In the genomic region with DNA sequence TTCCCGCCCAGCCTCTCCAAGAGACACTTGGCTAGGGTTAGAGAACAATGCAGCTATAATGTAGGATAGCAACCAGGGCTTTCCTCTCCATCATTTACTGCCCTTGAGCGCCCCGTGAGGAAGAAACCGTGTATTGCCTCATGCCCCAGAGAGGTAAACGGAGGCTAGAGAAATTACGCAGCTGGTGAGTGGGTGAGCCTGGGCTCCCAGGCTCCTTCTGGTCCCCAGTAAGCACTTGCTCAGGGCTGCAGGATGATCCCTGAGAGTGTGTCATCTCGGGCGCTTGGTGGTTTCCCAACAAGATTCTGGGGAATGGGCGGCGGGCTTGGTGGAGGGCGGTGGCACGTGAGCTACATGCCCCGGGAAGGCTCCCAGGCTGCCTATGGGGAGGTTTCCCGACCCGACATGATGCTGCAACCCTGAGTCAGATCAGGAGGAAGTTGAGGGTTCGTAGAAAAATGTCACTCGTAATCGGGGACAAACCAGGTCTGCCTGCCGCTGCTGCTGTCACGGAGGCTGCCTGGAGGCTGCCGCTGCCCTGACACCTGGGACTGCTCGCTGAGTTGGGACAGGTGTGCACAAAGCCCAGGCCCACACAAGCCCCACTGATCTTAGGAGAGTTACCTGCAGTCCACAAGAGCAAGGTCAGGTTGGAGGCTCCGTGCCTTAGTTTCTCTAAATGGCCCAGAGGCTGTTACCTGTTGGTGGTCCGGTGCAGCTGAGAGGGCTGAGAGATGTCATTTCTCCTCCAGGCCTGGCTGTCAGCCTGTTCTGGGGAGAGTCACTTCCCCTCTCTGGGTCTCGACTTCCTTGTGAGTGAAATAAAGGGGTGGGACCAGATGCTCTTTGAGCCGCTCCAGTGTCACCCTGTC, we compare ENCODE assay signal across 9 cellular contexts. TPM values are rescaled to one million over a fixed set of nuclear protein-coding genes. Genes with fewer than 3 reads are reported as not detected.
DNase-seq lines count a peak whose midpoint lies in the region; ATAC-seq and TF ChIP-seq lines count a peak whose summit lies in the region.
"Had no signal": no experiment of that assay in that cellular context is flagged by ENCODE, and none has a peak within 500 bp of the region (broad histone marks: within the 10 kb centered on the region; RNA-seq: fewer than 3 reads in every experiment).

A gene with protein sequence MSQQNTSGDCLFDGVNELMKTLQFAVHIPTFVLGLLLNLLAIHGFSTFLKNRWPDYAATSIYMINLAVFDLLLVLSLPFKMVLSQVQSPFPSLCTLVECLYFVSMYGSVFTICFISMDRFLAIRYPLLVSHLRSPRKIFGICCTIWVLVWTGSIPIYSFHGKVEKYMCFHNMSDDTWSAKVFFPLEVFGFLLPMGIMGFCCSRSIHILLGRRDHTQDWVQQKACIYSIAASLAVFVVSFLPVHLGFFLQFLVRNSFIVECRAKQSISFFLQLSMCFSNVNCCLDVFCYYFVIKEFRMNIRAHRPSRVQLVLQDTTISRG (minus strand): TSS at position 773 of the 872 bp plus-strand sequence. CDS start 14,280 bp downstream, outside the sequence.

- no peak for TF ChIP-seq EP300 in SK-N-SH (IDR thresholded peaks at IDR 0.05; ENCODE audit: borderline replicate concordance in 1 of 2, low read depth in 1 of 2, low read length in 1 of 2)

- ATAC-seq in SK-N-SH treated with all-trans-retinoic acid at 6 μM for 48 hours (no peak; the same call in 2 of the 3 replicates), HG02885 (IDR thresholded peaks at IDR 0.05; ENCODE audit: poor library complexity, unreplicated experiment) (peak; percentile 42), GM18861 (IDR thresholded peaks at IDR 0.05; ENCODE audit: unreplicated experiment) (no peak)

- DNase-seq in SK-N-SH, result no peak
- peak; percentile 70 for DNase-seq in SK-MEL-5 (ENCODE audit: low read depth, low spot score)
- DNase-seq in astrocyte of the spinal cord (ENCODE audit: low read depth, low spot score), result no peak
- DNase-seq in pons (ENCODE audit: low spot score), result peak; percentile 30
- no peak for DNase-seq in G401 (ENCODE audit: low spot score)

- TF ChIP-seq RAD21 in SK-N-SH (IDR thresholded peaks at IDR 0.05; ENCODE audit: low read length), result 0 out of 2 replicates have a peak, but pooled peaks have one; percentile 14

- no peaks in the 10 kb centered on the region for H3K9me2 ChIP-seq in SK-N-SH

- POLR2A ChIA-PET in SK-N-SH (lab: Yijun Ruan, JAX), result no interaction called here

- H2AFZ ChIP-seq in SK-N-SH (ENCODE audit: low read depth), result no peak within 1 kb of the TSS

- in situ Hi-C loops in SK-MEL-5 (cut with HindIII; ENCODE audit: low pct_unique_long_range_greater_than_20kb, low sequenced_read_pairs), result no loop called here
- in situ Hi-C loops in astrocyte of the spinal cord (cut with HindIII; ENCODE audit: low sequenced_read_pairs), result no loop called here
- in situ Hi-C loops in G401 (cut with HindIII; ENCODE audit: low sequenced_read_pairs), result no loop called here

- WGBS in SK-N-SH (ENCODE audit: low lambda C conversion rate), result 53% methylated on average over 14 of the region's 26 CpGs

- CTCF ChIA-PET in SK-N-SH (lab: Yijun Ruan, JAX), result interaction anchor here (0.6 to 2.4 kb wide), 5 partner anchors 11 to 126 kb away, joined by 3 to 14 read pairs (median 3); no protein-coding TSS in a partner anchor

- no peaks in the 10 kb centered on the region for H3K36me3 ChIP-seq in SK-N-SH (replicated peaks in 1 of 2; ENCODE audit: control insufficient read depth in 1 of 2, insufficient read depth in 2 of 2, low read length in 1 of 2)

- no peaks in the 10 kb centered on the region for H3F3A ChIP-seq in SK-N-SH (replicated peaks; ENCODE audit: insufficient read depth)

- no peaks in the 10 kb centered on the region for H3K4me1 ChIP-seq in SK-N-SH (ENCODE audit: control insufficient read depth in 1 of 2, insufficient read depth in 2 of 2, low read depth in 1 of 2, low read length in 1 of 2)

- H3K4me2 ChIP-seq in SK-N-SH, result no peak within 1 kb of the TSS

- H3K4me3 ChIP-seq in SK-N-SH (ENCODE audit: low read depth in 2 of 2, low read length in 1 of 2), result no peak within 1 kb of the TSS
- H3K4me3 ChIP-seq in astrocyte of the spinal cord (ENCODE audit: low read depth, low read length), result no peak within 1 kb of the TSS

- TF ChIP-seq CTCF in SK-N-SH (IDR thresholded peaks at IDR 0.05) (0 out of 2 replicates have a peak, but pooled peaks have one; percentile 12), astrocyte of the spinal cord (IDR thresholded peaks at IDR 0.05; ENCODE audit: low read depth, low read length) (peak; percentile 21)

- no peak within 1 kb of the TSS for H3K27ac ChIP-seq in SK-N-SH (ENCODE audit: low read depth in 2 of 2, low read length in 1 of 2)

- H3K9me3 ChIP-seq in SK-N-SH, result no peaks in the 10 kb centered on the region

- H3K79me2 ChIP-seq in SK-N-SH (ENCODE audit: insufficient read depth), result no peaks in the 10 kb centered on the region

- no peaks in the 10 kb centered on the region for H4K20me1 ChIP-seq in SK-N-SH (ENCODE audit: insufficient read depth)

- H3K9ac ChIP-seq in SK-N-SH, result no peak within 1 kb of the TSS

- H3K27me3 ChIP-seq in SK-N-SH (ENCODE audit: insufficient read depth), result no peaks in the 10 kb centered on the region; the same call in none of the 2 replicates

TF ChIP-seq in SK-N-SH, 30 proteins besides CTCF, POLR2A, EP300 and RAD21 (continues in another document):
- TF ChIP-seq NRF1 (IDR thresholded peaks at IDR 0.05; ENCODE audit: low read depth, low read length) (no peak), POLR2AphosphoS5 (IDR thresholded peaks at IDR 0.05; ENCODE audit: low read depth, low read length) (no peak), MXI1 (IDR thresholded peaks at IDR 0.05; ENCODE audit: low read depth, low read length) (no peak), FOXM1 (IDR thresholded peaks at IDR 0.05; ENCODE audit: low read depth) (no peak), ELF1 (IDR thresholded peaks at IDR 0.05) (no peak)
- TF ChIP-seq, protein P1, sequence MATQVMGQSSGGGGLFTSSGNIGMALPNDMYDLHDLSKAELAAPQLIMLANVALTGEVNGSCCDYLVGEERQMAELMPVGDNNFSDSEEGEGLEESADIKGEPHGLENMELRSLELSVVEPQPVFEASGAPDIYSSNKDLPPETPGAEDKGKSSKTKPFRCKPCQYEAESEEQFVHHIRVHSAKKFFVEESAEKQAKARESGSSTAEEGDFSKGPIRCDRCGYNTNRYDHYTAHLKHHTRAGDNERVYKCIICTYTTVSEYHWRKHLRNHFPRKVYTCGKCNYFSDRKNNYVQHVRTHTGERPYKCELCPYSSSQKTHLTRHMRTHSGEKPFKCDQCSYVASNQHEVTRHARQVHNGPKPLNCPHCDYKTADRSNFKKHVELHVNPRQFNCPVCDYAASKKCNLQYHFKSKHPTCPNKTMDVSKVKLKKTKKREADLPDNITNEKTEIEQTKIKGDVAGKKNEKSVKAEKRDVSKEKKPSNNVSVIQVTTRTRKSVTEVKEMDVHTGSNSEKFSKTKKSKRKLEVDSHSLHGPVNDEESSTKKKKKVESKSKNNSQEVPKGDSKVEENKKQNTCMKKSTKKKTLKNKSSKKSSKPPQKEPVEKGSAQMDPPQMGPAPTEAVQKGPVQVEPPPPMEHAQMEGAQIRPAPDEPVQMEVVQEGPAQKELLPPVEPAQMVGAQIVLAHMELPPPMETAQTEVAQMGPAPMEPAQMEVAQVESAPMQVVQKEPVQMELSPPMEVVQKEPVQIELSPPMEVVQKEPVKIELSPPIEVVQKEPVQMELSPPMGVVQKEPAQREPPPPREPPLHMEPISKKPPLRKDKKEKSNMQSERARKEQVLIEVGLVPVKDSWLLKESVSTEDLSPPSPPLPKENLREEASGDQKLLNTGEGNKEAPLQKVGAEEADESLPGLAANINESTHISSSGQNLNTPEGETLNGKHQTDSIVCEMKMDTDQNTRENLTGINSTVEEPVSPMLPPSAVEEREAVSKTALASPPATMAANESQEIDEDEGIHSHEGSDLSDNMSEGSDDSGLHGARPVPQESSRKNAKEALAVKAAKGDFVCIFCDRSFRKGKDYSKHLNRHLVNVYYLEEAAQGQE (IDR thresholded peaks at IDR 0.05; ENCODE audit: low read depth, low read length), result no peak

TF ChIP-seq in SK-N-SH treated with all-trans-retinoic acid at 6 μM for 48 hours, 23 proteins besides CTCF, POLR2A, EP300 and RAD21 (continues in another document):
- TF ChIP-seq ESRRG (CRISPR knock-in tag; IDR thresholded peaks at IDR 0.05) (no peak), PPARA (CRISPR knock-in tag; IDR thresholded peaks at IDR 0.05; ENCODE audit: borderline replicate concordance) (no peak), CSDC2 (CRISPR knock-in tag; IDR thresholded peaks at IDR 0.05) (no peak)
- TF ChIP-seq, protein P2, sequence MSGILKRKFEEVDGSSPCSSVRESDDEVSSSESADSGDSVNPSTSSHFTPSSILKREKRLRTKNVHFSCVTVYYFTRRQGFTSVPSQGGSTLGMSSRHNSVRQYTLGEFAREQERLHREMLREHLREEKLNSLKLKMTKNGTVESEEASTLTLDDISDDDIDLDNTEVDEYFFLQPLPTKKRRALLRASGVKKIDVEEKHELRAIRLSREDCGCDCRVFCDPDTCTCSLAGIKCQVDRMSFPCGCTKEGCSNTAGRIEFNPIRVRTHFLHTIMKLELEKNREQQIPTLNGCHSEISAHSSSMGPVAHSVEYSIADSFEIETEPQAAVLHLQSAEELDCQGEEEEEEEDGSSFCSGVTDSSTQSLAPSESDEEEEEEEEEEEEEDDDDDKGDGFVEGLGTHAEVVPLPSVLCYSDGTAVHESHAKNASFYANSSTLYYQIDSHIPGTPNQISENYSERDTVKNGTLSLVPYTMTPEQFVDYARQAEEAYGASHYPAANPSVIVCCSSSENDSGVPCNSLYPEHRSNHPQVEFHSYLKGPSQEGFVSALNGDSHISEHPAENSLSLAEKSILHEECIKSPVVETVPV (CRISPR knock-in tag; IDR thresholded peaks at IDR 0.05), result no peak

RNA-seq across cellular contexts. Expression of the gene that starts here (rescaled TPM):
- not detected in 2 replicates for polyA plus RNA-seq in SK-N-SH (2012; rRNA removed)
- not detected in 2 replicates for polyA plus RNA-seq in SK-N-SH (2012; cell fraction: cytosol; rRNA removed)
- polyA plus RNA-seq in SK-N-SH (2012; cell fraction: nucleus; rRNA removed), result 0.02 and 0.04 TPM in 2 replicates
- 0.13 TPM in 2 replicates for total RNA-seq in SK-MEL-5 (2014; rRNA removed; shearing (Covaris generic))
- polyA plus RNA-seq in SK-MEL-5 (2015; cell fraction: cytosol; rRNA removed), result 0.41 and 0.58 TPM in 2 replicates
- 0.39 and 0.92 TPM in 2 replicates for polyA plus RNA-seq in SK-MEL-5 (2015; cell fraction: nucleus; rRNA removed)
- total RNA-seq in G401 (2014; rRNA removed; shearing (Covaris generic)), result not detected in 2 replicates
- total RNA-seq: astrocyte had no signal

Comparison
In these comparisons a context has a peak if more than half of its experiments do, and no peak if none do; other contexts are left out.
1. Peak in DNase-seq in SK-MEL-5; RNA of the gene not detected or under 1 TPM.